Comparison of ENCODE assay signal across 17 cellular contexts in genomic region chr12:14430394-14430986, GRCh38.
DNase-seq lines count a peak whose midpoint lies in the region; ATAC-seq and TF ChIP-seq lines count a peak whose summit lies in the region.
"Had no signal": no experiment of that assay in that cellular context is flagged by ENCODE, and none has a peak within 500 bp of the region (broad histone marks: within the 10 kb centered on the region; RNA-seq: fewer than 3 reads in every experiment).

No MANE protein-coding gene starts in this region.

- peaks cover 78% of the 10 kb centered on the region for H3K4me1 Mint-ChIP-seq in stimulated activated naive CD8-positive, alpha-beta T cell treated with anti-CD3 and anti-CD28 coated beads, Interleukin-15, Interleukin-2, amounts not matched to agents 100 ng/mL and 50 ng/mL, for 24 hours (ENCODE audit: low read depth)
- peaks cover 42% of the 10 kb centered on the region for H3K4me1 Mint-ChIP-seq in activated T-helper 17 cell treated with anti-CD3 and anti-CD28 coated beads, Interleukin-2, amount 50 U/mL, for 72 hours
- H3K4me1 Mint-ChIP-seq in memory B cell (peaks cover 33% of the 10 kb centered on the region), neural progenitor cell (no peaks in the 10 kb centered on the region)

- H3K4me2 ChIP-seq in neural progenitor cell = no peak overlapping the region
- H3K4me2 ChIP-seq: BLaER1 had no signal

- H3K9me3 ChIP-seq in neural progenitor cell (ENCODE audit: low read depth) = peaks cover 12% of the 10 kb centered on the region

- peaks cover 39% of the 10 kb centered on the region for H3K36me3 ChIP-seq in neural progenitor cell

- no peak overlapping the region for H3K4me3 ChIP-seq in neural progenitor cell
- H3K4me3 ChIP-seq: BLaER1 had no signal

- DNase-seq in stimulated activated naive CD8-positive, alpha-beta T cell treated with anti-CD3 and anti-CD28 coated beads, Interleukin-15, Interleukin-2, amounts not matched to agents 100 U/mL and 50 U/mL, for 24 hours = no peak
- DNase-seq in memory B cell (ENCODE audit: low spot score in 2 of 2) = no peak
- DNase-seq in activated T-cell treated with anti-CD3 and anti-CD28 coated beads, Interleukin-2, amount 50 U/mL, for 1 hour = no peak
- DNase-seq in stimulated activated CD8-positive, alpha-beta memory T cell treated with anti-CD3 and anti-CD28 coated beads, Interleukin-4, amount 100 ng/mL, for 48 hours = no peak
- no peak for DNase-seq in neural progenitor cell (ENCODE audit: low spot score)
- DNase-seq: COR-L47, EL, NCI-H1048, NCI-H1436 treated with DMSO at 0.1 percent for 48 hours, NCI-H2081, NCI-H774, Right ventricle myocardium superior had no signal

- H3K79me2 ChIP-seq in neural progenitor cell (ENCODE audit: low read depth) = peaks cover 100% of the 10 kb centered on the region

- H3F3A ChIP-seq in neural progenitor cell (ENCODE audit: low read depth) = peaks cover 19% of the 10 kb centered on the region

- H3K27me3 ChIP-seq in neural progenitor cell = no peaks in the 10 kb centered on the region
- H3K27me3 ChIP-seq: BLaER1 had no signal

- no peaks in the 10 kb centered on the region for H3K27me3 Mint-ChIP-seq in stimulated activated naive CD8-positive, alpha-beta T cell treated with anti-CD3 and anti-CD28 coated beads, Interleukin-15, Interleukin-2, amounts not matched to agents 100 ng/mL and 50 ng/mL, for 24 hours
- no peaks in the 10 kb centered on the region for H3K27me3 Mint-ChIP-seq in activated T-helper 17 cell treated with anti-CD3 and anti-CD28 coated beads, Interleukin-2, amount 50 U/mL, for 72 hours
- H3K27me3 Mint-ChIP-seq in memory B cell (no peaks in the 10 kb centered on the region), neural progenitor cell (ENCODE audit: insufficient read depth, low read depth) (no peaks in the 10 kb centered on the region)

- no peak overlapping the region for H3K9ac ChIP-seq in neural progenitor cell
- H3K9ac ChIP-seq: BLaER1 had no signal

- no peak overlapping the region for H3K27ac ChIP-seq in neural progenitor cell
- H3K27ac ChIP-seq: BLaER1 had no signal

- peaks cover 8% of the 10 kb centered on the region for H3K9me3 Mint-ChIP-seq in stimulated activated naive CD8-positive, alpha-beta T cell treated with anti-CD3 and anti-CD28 coated beads, Interleukin-15, Interleukin-2, amounts not matched to agents 100 ng/mL and 50 ng/mL, for 24 hours
- H3K9me3 Mint-ChIP-seq in activated T-helper 17 cell treated with anti-CD3 and anti-CD28 coated beads, Interleukin-2, amount 50 U/mL, for 72 hours = peaks cover 8% of the 10 kb centered on the region
- H3K9me3 Mint-ChIP-seq in memory B cell (peaks cover 6% of the 10 kb centered on the region), neural progenitor cell (peaks cover 50% of the 10 kb centered on the region)

- TF ChIP-seq CTCF in neural progenitor cell (IDR thresholded peaks at IDR 0.05) = no peak

- H3K27ac Mint-ChIP-seq in stimulated activated naive CD8-positive, alpha-beta T cell treated with anti-CD3 and anti-CD28 coated beads, Interleukin-15, Interleukin-2, amounts not matched to agents 100 ng/mL and 50 ng/mL, for 24 hours = peak overlapping the region; percentile 52
- H3K27ac Mint-ChIP-seq in activated T-helper 17 cell treated with anti-CD3 and anti-CD28 coated beads, Interleukin-2, amount 50 U/mL, for 72 hours = peak overlapping the region; percentile 29
- H3K27ac Mint-ChIP-seq in memory B cell = peak overlapping the region; percentile 38
- H3K27ac Mint-ChIP-seq in neural progenitor cell = no peak overlapping the region

- peaks cover 16% of the 10 kb centered on the region for H4K20me1 ChIP-seq in neural progenitor cell (ENCODE audit: low read depth)

- ATAC-seq in stimulated activated naive CD8-positive, alpha-beta T cell treated with anti-CD3 and anti-CD28 coated beads, Interleukin-15, Interleukin-2, amounts not matched to agents 100 U/mL and 50 U/mL, for 24 hours = no peak
- ATAC-seq in activated T-helper 17 cell treated with anti-CD3 and anti-CD28 coated beads, Interleukin-2, amount 50 U/mL, for 72 hours (replicated peaks) = no peak
- no peak for ATAC-seq in memory B cell (ENCODE audit: low read depth)
- no peak for ATAC-seq in HG03097 (IDR thresholded peaks at IDR 0.05; ENCODE audit: low FRiP score, unreplicated experiment)
- ATAC-seq: HepG2 had no signal

- peaks cover 67% of the 10 kb centered on the region for H3K36me3 Mint-ChIP-seq in stimulated activated naive CD8-positive, alpha-beta T cell treated with anti-CD3 and anti-CD28 coated beads, Interleukin-15, Interleukin-2, amounts not matched to agents 100 ng/mL and 50 ng/mL, for 24 hours (ENCODE audit: low read depth)
- H3K36me3 Mint-ChIP-seq in activated T-helper 17 cell treated with anti-CD3 and anti-CD28 coated beads, Interleukin-2, amount 50 U/mL, for 72 hours (ENCODE audit: low read depth) = peaks cover 97% of the 10 kb centered on the region
- H3K36me3 Mint-ChIP-seq in memory B cell (peaks cover 33% of the 10 kb centered on the region), neural progenitor cell (peaks cover 64% of the 10 kb centered on the region)

- peak overlapping the region; percentile 8 for H3K4me3 Mint-ChIP-seq in stimulated activated naive CD8-positive, alpha-beta T cell treated with anti-CD3 and anti-CD28 coated beads, Interleukin-15, Interleukin-2, amounts not matched to agents 100 ng/mL and 50 ng/mL, for 24 hours
- peak overlapping the region; percentile 34 for H3K4me3 Mint-ChIP-seq in activated T-helper 17 cell treated with anti-CD3 and anti-CD28 coated beads, Interleukin-2, amount 50 U/mL, for 72 hours
- H3K4me3 Mint-ChIP-seq in memory B cell (no peak overlapping the region), neural progenitor cell (no peak overlapping the region)

- H2AFZ ChIP-seq in neural progenitor cell (replicated peaks) = no peak overlapping the region

- peaks cover 7% of the 10 kb centered on the region for H3K4me1 ChIP-seq in neural progenitor cell
- H3K4me1 ChIP-seq: BLaER1 had no signal

Comparison
In these comparisons a context has a peak if more than half of its experiments do, and no peak if none do; other contexts are left out.
1. H3K4me3 Mint-ChIP-seq: peak in stimulated activated naive CD8-positive, alpha-beta T cell treated with anti-CD3 and anti-CD28 coated beads, Interleukin-15, Interleukin-2, amounts not matched to agents 100 ng/mL and 50 ng/mL, for 24 hours (single experiment) and activated T-helper 17 cell treated with anti-CD3 and anti-CD28 coated beads, Interleukin-2, amount 50 U/mL, for 72 hours (single experiment); none in memory B cell (single experiment) and neural progenitor cell (single experiment).